1 cellular context compared by ENCODE assay signal in the genomic region with DNA sequence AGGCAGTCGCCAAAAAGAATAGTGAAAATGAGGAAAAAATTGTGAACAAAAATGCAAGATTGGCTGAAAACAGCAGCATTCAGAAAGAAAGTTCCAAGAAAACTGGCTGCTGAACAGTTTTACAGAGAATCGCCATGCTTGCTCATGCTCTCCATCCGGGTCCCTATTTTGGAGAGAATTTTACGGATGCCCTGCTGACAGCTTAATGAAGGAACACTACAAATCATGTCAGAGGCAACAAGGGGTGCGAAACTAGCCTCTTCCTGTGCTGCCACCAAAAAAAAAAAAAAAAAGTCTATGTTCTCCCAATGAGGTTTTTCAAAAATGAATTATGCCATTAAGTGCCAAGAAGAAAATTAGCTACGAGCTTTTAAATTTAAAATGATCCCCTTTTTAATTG.
TF ChIP-seq lines count a peak whose summit lies in the region.

No MANE protein-coding gene starts in this region.

TF ChIP-seq in WTC11, 78 proteins besides CTCF, POLR2A, EP300 and RAD21 (continued from another document):
- TF ChIP-seq, protein P1, sequence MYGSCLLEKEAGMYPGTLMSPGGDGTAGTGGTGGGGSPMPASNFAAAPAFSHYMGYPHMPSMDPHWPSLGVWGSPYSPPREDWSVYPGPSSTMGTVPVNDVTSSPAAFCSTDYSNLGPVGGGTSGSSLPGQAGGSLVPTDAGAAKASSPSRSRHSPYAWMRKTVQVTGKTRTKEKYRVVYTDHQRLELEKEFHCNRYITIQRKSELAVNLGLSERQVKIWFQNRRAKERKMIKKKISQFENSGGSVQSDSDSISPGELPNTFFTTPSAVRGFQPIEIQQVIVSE (CRISPR knock-in tag; IDR thresholded peaks at IDR 0.05; ENCODE audit: borderline replicate concordance): no peak
- TF ChIP-seq, protein P2, sequence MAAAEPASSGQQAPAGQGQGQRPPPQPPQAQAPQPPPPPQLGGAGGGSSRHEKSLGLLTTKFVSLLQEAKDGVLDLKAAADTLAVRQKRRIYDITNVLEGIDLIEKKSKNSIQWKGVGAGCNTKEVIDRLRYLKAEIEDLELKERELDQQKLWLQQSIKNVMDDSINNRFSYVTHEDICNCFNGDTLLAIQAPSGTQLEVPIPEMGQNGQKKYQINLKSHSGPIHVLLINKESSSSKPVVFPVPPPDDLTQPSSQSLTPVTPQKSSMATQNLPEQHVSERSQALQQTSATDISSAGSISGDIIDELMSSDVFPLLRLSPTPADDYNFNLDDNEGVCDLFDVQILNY (CRISPR knock-in tag; IDR thresholded peaks at IDR 0.05): no peak
- no peak for TF ChIP-seq FOXP1 (CRISPR knock-in tag; IDR thresholded peaks at IDR 0.05; ENCODE audit: borderline replicate concordance)
- TF ChIP-seq, protein P3, sequence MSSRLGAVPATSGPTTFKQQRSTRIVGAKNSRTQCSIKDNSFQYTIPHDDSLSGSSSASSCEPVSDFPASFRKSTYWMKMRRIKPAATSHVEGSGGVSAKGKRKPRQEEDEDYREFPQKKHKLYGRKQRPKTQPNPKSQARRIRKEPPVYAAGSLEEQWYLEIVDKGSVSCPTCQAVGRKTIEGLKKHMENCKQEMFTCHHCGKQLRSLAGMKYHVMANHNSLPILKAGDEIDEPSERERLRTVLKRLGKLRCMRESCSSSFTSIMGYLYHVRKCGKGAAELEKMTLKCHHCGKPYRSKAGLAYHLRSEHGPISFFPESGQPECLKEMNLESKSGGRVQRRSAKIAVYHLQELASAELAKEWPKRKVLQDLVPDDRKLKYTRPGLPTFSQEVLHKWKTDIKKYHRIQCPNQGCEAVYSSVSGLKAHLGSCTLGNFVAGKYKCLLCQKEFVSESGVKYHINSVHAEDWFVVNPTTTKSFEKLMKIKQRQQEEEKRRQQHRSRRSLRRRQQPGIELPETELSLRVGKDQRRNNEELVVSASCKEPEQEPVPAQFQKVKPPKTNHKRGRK (CRISPR knock-in tag; IDR thresholded peaks at IDR 0.05; ENCODE audit: borderline replicate concordance): no peak
- TF ChIP-seq, protein P4, sequence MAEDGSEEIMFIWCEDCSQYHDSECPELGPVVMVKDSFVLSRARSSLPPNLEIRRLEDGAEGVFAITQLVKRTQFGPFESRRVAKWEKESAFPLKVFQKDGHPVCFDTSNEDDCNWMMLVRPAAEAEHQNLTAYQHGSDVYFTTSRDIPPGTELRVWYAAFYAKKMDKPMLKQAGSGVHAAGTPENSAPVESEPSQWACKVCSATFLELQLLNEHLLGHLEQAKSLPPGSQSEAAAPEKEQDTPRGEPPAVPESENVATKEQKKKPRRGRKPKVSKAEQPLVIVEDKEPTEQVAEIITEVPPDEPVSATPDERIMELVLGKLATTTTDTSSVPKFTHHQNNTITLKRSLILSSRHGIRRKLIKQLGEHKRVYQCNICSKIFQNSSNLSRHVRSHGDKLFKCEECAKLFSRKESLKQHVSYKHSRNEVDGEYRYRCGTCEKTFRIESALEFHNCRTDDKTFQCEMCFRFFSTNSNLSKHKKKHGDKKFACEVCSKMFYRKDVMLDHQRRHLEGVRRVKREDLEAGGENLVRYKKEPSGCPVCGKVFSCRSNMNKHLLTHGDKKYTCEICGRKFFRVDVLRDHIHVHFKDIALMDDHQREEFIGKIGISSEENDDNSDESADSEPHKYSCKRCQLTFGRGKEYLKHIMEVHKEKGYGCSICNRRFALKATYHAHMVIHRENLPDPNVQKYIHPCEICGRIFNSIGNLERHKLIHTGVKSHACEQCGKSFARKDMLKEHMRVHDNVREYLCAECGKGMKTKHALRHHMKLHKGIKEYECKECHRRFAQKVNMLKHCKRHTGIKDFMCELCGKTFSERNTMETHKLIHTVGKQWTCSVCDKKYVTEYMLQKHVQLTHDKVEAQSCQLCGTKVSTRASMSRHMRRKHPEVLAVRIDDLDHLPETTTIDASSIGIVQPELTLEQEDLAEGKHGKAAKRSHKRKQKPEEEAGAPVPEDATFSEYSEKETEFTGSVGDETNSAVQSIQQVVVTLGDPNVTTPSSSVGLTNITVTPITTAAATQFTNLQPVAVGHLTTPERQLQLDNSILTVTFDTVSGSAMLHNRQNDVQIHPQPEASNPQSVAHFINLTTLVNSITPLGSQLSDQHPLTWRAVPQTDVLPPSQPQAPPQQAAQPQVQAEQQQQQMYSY (CRISPR knock-in tag; IDR thresholded peaks at IDR 0.05): no peak
- no peak for TF ChIP-seq KAT7 (CRISPR knock-in tag; IDR thresholded peaks at IDR 0.05; ENCODE audit: borderline replicate concordance)
- TF ChIP-seq RELA (CRISPR knock-in tag; IDR thresholded peaks at IDR 0.05; ENCODE audit: borderline replicate concordance): no peak
TF ChIP-seq in WTC11: peak in this region for 0.
